Comparison of ENCODE assay signal across 9 cellular contexts in the genomic region with DNA sequence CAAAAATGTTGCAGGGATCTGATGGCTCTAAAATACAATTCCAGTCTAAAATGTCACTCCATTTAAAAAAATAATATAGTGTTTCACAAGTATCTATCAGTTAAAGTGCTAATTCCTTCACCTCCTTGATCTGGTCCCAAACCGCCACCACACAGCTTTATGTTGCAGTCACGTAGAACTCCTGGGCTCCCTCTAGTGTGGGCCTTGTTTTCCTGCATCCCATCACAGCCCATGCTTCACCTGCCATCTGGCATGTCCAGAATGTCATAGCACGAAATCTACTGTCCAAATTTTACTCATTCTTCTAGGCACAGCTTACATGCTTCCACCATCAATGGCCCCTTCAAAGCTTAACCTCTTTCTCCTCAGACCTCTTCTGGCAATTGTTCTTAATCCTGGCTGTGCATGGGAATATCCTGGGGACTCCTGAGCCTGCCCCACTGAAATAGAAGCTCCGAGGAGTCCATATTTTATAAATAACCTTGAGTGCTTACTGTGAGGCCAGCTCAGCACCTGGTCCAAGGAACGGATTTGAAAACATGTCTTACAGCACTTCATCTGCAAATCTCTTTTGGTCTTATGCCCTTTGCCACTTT. TPM values are rescaled to one million over a fixed set of nuclear protein-coding genes. Genes with fewer than 3 reads are reported as not detected.
DNase-seq lines count a peak whose midpoint lies in the region; ATAC-seq and TF ChIP-seq lines count a peak whose summit lies in the region.
"Had no signal": no experiment of that assay in that cellular context is flagged by ENCODE, and none has a peak within 500 bp of the region (broad histone marks: within the 10 kb centered on the region; RNA-seq: fewer than 3 reads in every experiment).

No MANE protein-coding gene starts in this region.

- intact Hi-C loops in MCF 10A (cut with micrococcal nuclease) = loop anchor here (1.0 to 5.0 kb wide), 2 partner anchors 46 to 1518 kb away; no protein-coding TSS in a partner anchor
- intact Hi-C loops in breast epithelium (cut with DNase I; ENCODE audit: low total_unique reads) = loop anchor here (5.0 kb wide), 1 partner anchor 59 kb away; no protein-coding TSS in a partner anchor

- H3K4me1 ChIP-seq in breast epithelium = no peaks in the 10 kb centered on the region
- H3K4me1 ChIP-seq in NT2/D1 (ENCODE audit: insufficient read depth, insufficient read length) = no peaks in the 10 kb centered on the region

- H3K9me3 ChIP-seq in breast epithelium (no peaks in the 10 kb centered on the region), NT2/D1 (ENCODE audit: insufficient read depth, low read length) (no peaks in the 10 kb centered on the region)

- no TSS peak for BruUV-seq in MCF 10A (replicated peaks; lab: Mats Ljungman, UMichigan)

- TF ChIP-seq CTCF in MCF 10A (IDR thresholded peaks at IDR 0.05; ENCODE audit: unreplicated experiment) = peak; percentile 63
- peak in 1 of 3 donors; percentile 24 for TF ChIP-seq CTCF in breast epithelium (IDR thresholded peaks at IDR 0.05)
- TF ChIP-seq CTCF in foreskin fibroblast (IDR thresholded peaks at IDR 0.05; ENCODE audit: low read depth, low read length) = peak; percentile 65

- ATAC-seq in HG02981 (IDR thresholded peaks at IDR 0.05; ENCODE audit: unreplicated experiment) = peak; percentile 57

- no peaks in the 10 kb centered on the region for H3K9me3 Mint-ChIP-seq in MCF 10A (ENCODE audit: unreplicated experiment)
- H3K9me3 Mint-ChIP-seq: dendritic cell treated with granulocyte-macrophage colony-stimulating factor and Interleukin-4, amounts not matched to agents 40 ng/mL and 50 ng/mL, for 4 days had no signal

- H3K36me3 Mint-ChIP-seq in MCF 10A (ENCODE audit: insufficient read depth, unreplicated experiment) = no peaks in the 10 kb centered on the region

- H3K4me3 ChIP-seq in breast epithelium (no peak overlapping the region), NT2/D1 (ENCODE audit: insufficient read length, low read depth) (no peak overlapping the region), foreskin fibroblast (ENCODE audit: low read depth in 1 of 2, low read length in 2 of 2) (no peak overlapping the region)

- DNase-seq in MCF 10A (ENCODE audit: unreplicated experiment) = peak; percentile 68
- no peak for DNase-seq in breast epithelium (ENCODE audit: low spot score in 2 of 2)
- peak; percentile 83 for DNase-seq in NT2/D1 (ENCODE audit: low read depth, low spot score)
- peak in 1 of 2 donors; percentile 51 for DNase-seq in foreskin fibroblast
- no peak for DNase-seq in mesenteric fat pad (ENCODE audit: low spot score)
- no peak for DNase-seq in T-helper 2 cell
- DNase-seq in NOMO-1 treated with dmso at 0.1 percent for 144 hours (lab: John Stamatoyannopoulos, UW; ENCODE audit: unreplicated experiment) = no peak

- TF ChIP-seq POLR2A in breast epithelium (IDR thresholded peaks at IDR 0.05) = no peak

- CTCF ChIA-PET in MCF 10A (lab: Yijun Ruan, JAX) = interaction anchor here (0.5 to 2.3 kb wide), 25 partner anchors 9 to 1708 kb away, joined by 3 to 13 read pairs (median 3); partner anchors contain the start of gene FYB2

- POLR2A ChIA-PET in MCF 10A (lab: Yijun Ruan, JAX) = no interaction called here

- H3K4me1 Mint-ChIP-seq in MCF 10A (ENCODE audit: insufficient read depth, unreplicated experiment) = no peaks in the 10 kb centered on the region

- H3K27me3 ChIP-seq in breast epithelium (no peaks in the 10 kb centered on the region), NT2/D1 (ENCODE audit: insufficient read depth, insufficient read length) (no peaks in the 10 kb centered on the region)

- H3K27ac Mint-ChIP-seq in MCF 10A (ENCODE audit: low read depth, unreplicated experiment) = no peak overlapping the region
- H3K27ac Mint-ChIP-seq: dendritic cell treated with granulocyte-macrophage colony-stimulating factor and Interleukin-4, amounts not matched to agents 40 ng/mL and 50 ng/mL, for 4 days had no signal

- no peaks in the 10 kb centered on the region for H3K27me3 Mint-ChIP-seq in MCF 10A (ENCODE audit: insufficient read depth, unreplicated experiment)

- H3K9ac ChIP-seq in NT2/D1 (ENCODE audit: insufficient read length, low read depth) = no peak overlapping the region

- H3K27ac ChIP-seq in breast epithelium = no peak overlapping the region

- H3K36me3 ChIP-seq in breast epithelium (no peaks in the 10 kb centered on the region), NT2/D1 (ENCODE audit: insufficient read depth, insufficient read length, low read length) (no peaks in the 10 kb centered on the region)

- H3K4me3 Mint-ChIP-seq in MCF 10A (ENCODE audit: unreplicated experiment) = no peak overlapping the region
- H3K4me3 Mint-ChIP-seq: dendritic cell treated with granulocyte-macrophage colony-stimulating factor and Interleukin-4, amounts not matched to agents 40 ng/mL and 50 ng/mL, for 4 days had no signal

RNA-seq across cellular contexts. Expression of gene FYB2, which starts 15.5 kb away (rescaled TPM):
- total RNA-seq in MCF 10A (2022) (not detected in 2 replicates), breast epithelium (10 to 100 TPM in 2 of 3 donors, not detected in 1; 11.3 to 22.9 TPM), mesenteric fat pad (not detected)

RNA-seq across cellular contexts. Expression of gene C8A, which starts 50.9 kb away (rescaled TPM):
- total RNA-seq in MCF 10A (2022) = not detected in 2 replicates
- not detected for total RNA-seq in breast epithelium
- total RNA-seq in mesenteric fat pad = not detected

Comparison
In these comparisons a context has a peak if more than half of its experiments do, and no peak if none do; other contexts are left out.
1. DNase-seq: peak in MCF 10A (single experiment) and NT2/D1 (single experiment); none in breast epithelium (0 of 2), mesenteric fat pad (single experiment), T-helper 2 cell (0 of 5) and NOMO-1 treated with dmso at 0.1 percent for 144 hours (single experiment).